In the genomic region with DNA sequence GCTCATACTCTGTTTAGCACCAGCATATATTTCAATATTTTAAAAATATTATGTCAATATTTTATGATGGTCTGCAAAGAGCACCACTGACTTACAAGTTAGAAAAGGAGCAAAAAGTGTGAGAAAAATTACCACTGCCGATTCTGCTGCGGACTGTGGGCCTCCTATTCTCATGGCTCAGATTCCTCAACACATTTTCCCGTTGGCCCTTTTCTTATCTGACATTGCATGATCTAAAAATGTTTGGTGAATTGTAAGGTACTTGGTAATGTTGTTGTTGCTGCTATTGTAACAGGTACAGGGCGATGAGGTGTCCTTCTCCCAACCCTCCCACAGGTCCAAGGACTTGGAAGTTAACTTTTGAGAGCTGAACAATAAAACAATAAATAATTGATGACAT, we compare ENCODE assay signal across 16 cellular contexts. TPM values are rescaled to one million over a fixed set of nuclear protein-coding genes. Genes with fewer than 3 reads are reported as not detected.
DNase-seq lines count a peak whose midpoint lies in the region; ATAC-seq, FAIRE-seq and TF ChIP-seq lines count a peak whose summit lies in the region.
"Had no signal": no experiment of that assay in that cellular context is flagged by ENCODE, and none has a peak within 500 bp of the region (broad histone marks: within the 10 kb centered on the region; RNA-seq: fewer than 3 reads in every experiment).

No MANE protein-coding gene starts in this region.

- no peak for ATAC-seq in activated CD4-positive, alpha-beta T cell treated with anti-CD3 and anti-CD28 coated beads for 36 hours
- no peak for ATAC-seq in activated CD8-positive, alpha-beta T cell treated with anti-CD3 and anti-CD28 coated beads for 36 hours
- no peak for ATAC-seq in stimulated activated naive CD8-positive, alpha-beta T cell treated with anti-CD3 and anti-CD28 coated beads, Interleukin-15, amount 100 ng/mL, for 72 hours

- H3K9me3 Mint-ChIP-seq in activated CD4-positive, alpha-beta T cell treated with anti-CD3 and anti-CD28 coated beads for 36 hours (ENCODE audit: low read depth): no peaks in the 10 kb centered on the region
- no peaks in the 10 kb centered on the region for H3K9me3 Mint-ChIP-seq in activated CD8-positive, alpha-beta T cell treated with anti-CD3 and anti-CD28 coated beads for 36 hours
- H3K9me3 Mint-ChIP-seq in stimulated activated naive CD8-positive, alpha-beta T cell treated with anti-CD3 and anti-CD28 coated beads, Interleukin-15, amount 100 ng/mL, for 72 hours: peaks cover 0 to 6% of the 10 kb centered on the region in 2 donors

- intact Hi-C loops in activated CD4-positive, alpha-beta T cell treated with anti-CD3 and anti-CD28 coated beads for 36 hours (cut with DNase I, micrococcal nuclease): loop anchor here in 1 of 2 experiments (5.0 kb wide), 1 partner anchor 283 kb away; the partner anchor contains the start of gene DDX20
- intact Hi-C loops in activated CD8-positive, alpha-beta T cell treated with anti-CD3 and anti-CD28 coated beads for 36 hours (cut with micrococcal nuclease): loop anchor here (5.0 kb wide), 1 partner anchor 33 kb away; no protein-coding TSS in a partner anchor

- no peak for DNase-seq in activated CD4-positive, alpha-beta T cell treated with anti-CD3 and anti-CD28 coated beads for 36 hours
- no peak for DNase-seq in activated CD4-positive, alpha-beta T cell treated with anti-CD3 and anti-CD28 coated beads, Interleukin-2, amount 50 U/mL, for 4 hours
- no peak for DNase-seq in activated CD8-positive, alpha-beta T cell treated with anti-CD3 and anti-CD28 coated beads for 36 hours
- DNase-seq in stimulated activated naive CD8-positive, alpha-beta T cell treated with anti-CD3 and anti-CD28 coated beads, Interleukin-15, amount 100 ng/mL, for 72 hours: no peak
- DNase-seq in NCI-H1694 treated with DMSO at 0.1 percent for 48 hours (lab: John Stamatoyannopoulos, UW): no peak
- no peak for DNase-seq in GM12891 (ENCODE audit: insufficient read length, low spot score)
- DNase-seq in mucosa of gallbladder (ENCODE audit: low spot score): no peak
- DNase-seq: 8988T; OCI-M1; stimulated activated CD4-positive, alpha-beta T cell treated with anti-CD3 and anti-CD28 coated beads, Interleukin-4, amount 100 ng/mL, for 24 hours had no signal

- TF ChIP-seq POLR2A in GM12891 (IDR thresholded peaks at IDR 0.05; ENCODE audit: low read depth, low read length): no peak

- no peaks in the 10 kb centered on the region for H3K27me3 ChIP-seq in layer of hippocampus (ENCODE audit: control insufficient read depth, insufficient read depth, low read length)

- POLR2A ChIA-PET in activated CD4-positive, alpha-beta T cell treated with anti-CD3 and anti-CD28 coated beads for 36 hours (lab: Charles Lee): interaction anchor here (0.7 kb wide), 1 partner anchor 21 kb away, joined by 3 read pairs; no protein-coding TSS in a partner anchor
- POLR2A ChIA-PET in activated CD8-positive, alpha-beta T cell treated with anti-CD3 and anti-CD28 coated beads for 36 hours (lab: Charles Lee): interaction anchor here (0.6 to 2.7 kb wide), 5 partner anchors 22 to 260 kb away, joined by 3 to 8 read pairs (median 3); no protein-coding TSS in a partner anchor

- H3K27ac Mint-ChIP-seq in activated CD4-positive, alpha-beta T cell treated with anti-CD3 and anti-CD28 coated beads for 36 hours: peak overlapping the region; percentile 92
- H3K27ac Mint-ChIP-seq in activated CD8-positive, alpha-beta T cell treated with anti-CD3 and anti-CD28 coated beads for 36 hours: peak overlapping the region; percentile 92
- peak overlapping the region in 1 of 2 donors; percentile 16 for H3K27ac Mint-ChIP-seq in stimulated activated naive CD8-positive, alpha-beta T cell treated with anti-CD3 and anti-CD28 coated beads, Interleukin-15, amount 100 ng/mL, for 72 hours

- peak overlapping the region; percentile 42 for H3K27ac ChIP-seq in layer of hippocampus (ENCODE audit: low read depth, low read length)
- H3K27ac ChIP-seq: GM23248, prostate gland had no signal

- no peak for TF ChIP-seq CTCF in activated CD8-positive, alpha-beta T cell treated with anti-CD3 and anti-CD28 coated beads for 36 hours (IDR thresholded peaks at IDR 0.05)

- H3K4me3 Mint-ChIP-seq in activated CD4-positive, alpha-beta T cell treated with anti-CD3 and anti-CD28 coated beads for 36 hours: peak overlapping the region; percentile 72
- H3K4me3 Mint-ChIP-seq in activated CD8-positive, alpha-beta T cell treated with anti-CD3 and anti-CD28 coated beads for 36 hours: peak overlapping the region; percentile 68
- H3K4me3 Mint-ChIP-seq in stimulated activated naive CD8-positive, alpha-beta T cell treated with anti-CD3 and anti-CD28 coated beads, Interleukin-15, amount 100 ng/mL, for 72 hours: peak overlapping the region; percentile 36 to 83

- peaks cover 20% of the 10 kb centered on the region for H3K36me3 Mint-ChIP-seq in activated CD4-positive, alpha-beta T cell treated with anti-CD3 and anti-CD28 coated beads for 36 hours (ENCODE audit: low read depth)
- peaks cover 19% of the 10 kb centered on the region for H3K36me3 Mint-ChIP-seq in activated CD8-positive, alpha-beta T cell treated with anti-CD3 and anti-CD28 coated beads for 36 hours (ENCODE audit: low read depth)

- FAIRE-seq in GM12891 (lab: Jason Lieb, UNC): no peak
- FAIRE-seq: astrocyte had no signal

- CTCF ChIA-PET in activated CD4-positive, alpha-beta T cell treated with anti-CD3 and anti-CD28 coated beads for 36 hours (lab: Charles Lee): interaction anchor here (0.6 to 9.6 kb wide), 6 partner anchors 33 to 280 kb away, joined by 3 to 71 read pairs (median 4); partner anchors contain the start of gene INKA2
- CTCF ChIA-PET in activated CD8-positive, alpha-beta T cell treated with anti-CD3 and anti-CD28 coated beads for 36 hours (lab: Charles Lee): interaction anchor here (1.0 to 9.9 kb wide), 7 partner anchors 21 to 277 kb away, joined by 3 to 99 read pairs (median 4); no protein-coding TSS in a partner anchor

- peaks cover 55% of the 10 kb centered on the region for H3K4me1 Mint-ChIP-seq in activated CD4-positive, alpha-beta T cell treated with anti-CD3 and anti-CD28 coated beads for 36 hours
- peaks cover 51% of the 10 kb centered on the region for H3K4me1 Mint-ChIP-seq in activated CD8-positive, alpha-beta T cell treated with anti-CD3 and anti-CD28 coated beads for 36 hours (ENCODE audit: low read depth)
- peaks cover 37% of the 10 kb centered on the region for H3K4me1 Mint-ChIP-seq in stimulated activated naive CD8-positive, alpha-beta T cell treated with anti-CD3 and anti-CD28 coated beads, Interleukin-15, amount 100 ng/mL, for 72 hours

- no peaks in the 10 kb centered on the region for H3K27me3 Mint-ChIP-seq in activated CD4-positive, alpha-beta T cell treated with anti-CD3 and anti-CD28 coated beads for 36 hours
- H3K27me3 Mint-ChIP-seq in activated CD8-positive, alpha-beta T cell treated with anti-CD3 and anti-CD28 coated beads for 36 hours: no peaks in the 10 kb centered on the region
- H3K27me3 Mint-ChIP-seq in stimulated activated naive CD8-positive, alpha-beta T cell treated with anti-CD3 and anti-CD28 coated beads, Interleukin-15, amount 100 ng/mL, for 72 hours: no peaks in the 10 kb centered on the region

TF ChIP-seq in GM12891, 5 proteins besides CTCF, POLR2A, EP300 and RAD21:
- TF ChIP-seq PAX5 (IDR thresholded peaks at IDR 0.05; ENCODE audit: insufficient read depth, low read length, severe bottlenecking): no peak
- no peak for TF ChIP-seq POLR2AphosphoS5 (IDR thresholded peaks at IDR 0.05; ENCODE audit: low read depth, low read length)
- no peak for TF ChIP-seq TAF1 (IDR thresholded peaks at IDR 0.05; ENCODE audit: low read depth, low read length)
- TF ChIP-seq SPI1 (IDR thresholded peaks at IDR 0.05; ENCODE audit: low read depth, low read length): no peak
- no peak for TF ChIP-seq POU2F2 (IDR thresholded peaks at IDR 0.05; ENCODE audit: low read depth, low read length)

RNA-seq across cellular contexts. Expression of gene C1orf162, which starts 0.7 kb away (rescaled TPM):
- 1 to 10 TPM; 4.7 to 7.6 TPM for total RNA-seq in activated CD4-positive, alpha-beta T cell treated with anti-CD3 and anti-CD28 coated beads for 36 hours
- total RNA-seq in activated CD8-positive, alpha-beta T cell treated with anti-CD3 and anti-CD28 coated beads for 36 hours: 1 to 10 TPM; 4.5 to 4.7 TPM
- polyA plus RNA-seq in GM12891 (2012; ENCODE audit: low read depth, missing spikeins): 12.1 TPM
- total RNA-seq in mucosa of gallbladder: 17.2 TPM
- total RNA-seq: GM23248 had no signal

RNA-seq across cellular contexts. Expression of gene ATP5PB, which starts 25.3 kb away (rescaled TPM):
- total RNA-seq in activated CD4-positive, alpha-beta T cell treated with anti-CD3 and anti-CD28 coated beads for 36 hours: 100 to 1,000 TPM; 292 to 301 TPM
- 100 to 1,000 TPM; 341 to 342 TPM for total RNA-seq in activated CD8-positive, alpha-beta T cell treated with anti-CD3 and anti-CD28 coated beads for 36 hours
- 444 TPM for polyA plus RNA-seq in GM12891 (2012; ENCODE audit: low read depth, missing spikeins)
- total RNA-seq in mucosa of gallbladder: 192 TPM

RNA-seq across cellular contexts. Expression of gene WDR77, which starts 25.5 kb away (rescaled TPM):
- 10 to 100 TPM; 42.5 to 53.6 TPM for total RNA-seq in activated CD4-positive, alpha-beta T cell treated with anti-CD3 and anti-CD28 coated beads for 36 hours
- 10 to 100 TPM; 54.0 to 54.6 TPM for total RNA-seq in activated CD8-positive, alpha-beta T cell treated with anti-CD3 and anti-CD28 coated beads for 36 hours
- 42.0 TPM for polyA plus RNA-seq in GM12891 (2012; ENCODE audit: low read depth, missing spikeins)
- total RNA-seq in mucosa of gallbladder: 25.6 TPM

RNA-seq across cellular contexts. Expression of gene ADORA3, which starts 28.9 kb away (rescaled TPM):
- total RNA-seq in activated CD4-positive, alpha-beta T cell treated with anti-CD3 and anti-CD28 coated beads for 36 hours: under 1 TPM in 1 of 2 experiments, not detected in 1; 0.16 TPM
- total RNA-seq in activated CD8-positive, alpha-beta T cell treated with anti-CD3 and anti-CD28 coated beads for 36 hours: not detected
- 0.35 TPM for polyA plus RNA-seq in GM12891 (2012; ENCODE audit: low read depth, missing spikeins)
- 15.8 TPM for total RNA-seq in mucosa of gallbladder
- total RNA-seq: astrocyte; GM23248; lung microvascular endothelial cell; T-helper 1 cell treated with Interleukin-12 subunit alpha and Interleukin-12 subunit beta and Interleukin-4 antibody, amounts not matched to agents 30 ng/mL and 1 ng/mL, for 36 hours had no signal
- polyA plus RNA-seq: GM23248 had no signal

RNA-seq across cellular contexts. Expression of gene TMIGD3, which starts 28.9 kb away (rescaled TPM):
- total RNA-seq in activated CD4-positive, alpha-beta T cell treated with anti-CD3 and anti-CD28 coated beads for 36 hours: not detected
- total RNA-seq in activated CD8-positive, alpha-beta T cell treated with anti-CD3 and anti-CD28 coated beads for 36 hours: not detected
- polyA plus RNA-seq in GM12891 (2012; ENCODE audit: low read depth, missing spikeins): 0.09 TPM
- total RNA-seq in mucosa of gallbladder: 8.4 TPM
- total RNA-seq: astrocyte, GM23248, lung microvascular endothelial cell had no signal
- polyA plus RNA-seq: GM23248 had no signal
